In genomic region chrX:67346667-67347066, GRCh38 we compare ENCODE assay signal across 15 cellular contexts.
DNase-seq lines count a peak whose midpoint lies in the region; ATAC-seq and TF ChIP-seq lines count a peak whose summit lies in the region.
"Had no signal": no experiment of that assay in that cellular context is flagged by ENCODE, and none has a peak within 500 bp of the region (broad histone marks: within the 10 kb centered on the region; RNA-seq: fewer than 3 reads in every experiment).

No MANE protein-coding gene starts in this region.

- in situ Hi-C loops in G401 (cut with HindIII; ENCODE audit: low sequenced_read_pairs): no loop called here

- 38% methylated on average over 1 of the region's 1 CpG for whole genome bisulfite sequencing in right lobe of liver (ENCODE audit: insufficient coverage, low coverage, low lambda C conversion rate, missing lambda C conversion rate)

- no peak for TF ChIP-seq CTCF in right lobe of liver (IDR thresholded peaks at IDR 0.05)

- DNase-seq in DMS53 (lab: John Stamatoyannopoulos, UW) (peak; percentile 6), DMS53 treated with DMSO at 0.1 percent for 48 hours (lab: John Stamatoyannopoulos, UW; ENCODE audit: unreplicated experiment) (no peak), left lobe of liver (ENCODE audit: low spot score) (peak; percentile 60), right lobe of liver (peak; percentile 45 to 64 (median 61)), G401 (ENCODE audit: low spot score) (no peak), dermis blood vessel endothelial cell (no peak), AML-193 (lab: John Stamatoyannopoulos, UW) (no peak)
- DNase-seq: Calu3; CD8-positive, alpha-beta T cell; GDM1; H9 had no signal

- H3K27ac ChIP-seq in right lobe of liver: peak overlapping the region in 1 of 3 donors; percentile 44
- H3K27ac ChIP-seq: 22Rv1, A549, BLaER1 had no signal

- no peaks in the 10 kb centered on the region for H3K9me3 ChIP-seq in right lobe of liver
- H3K9me3 ChIP-seq: A549, BLaER1 had no signal

- H3K4me1 ChIP-seq in right lobe of liver: peaks cover 0 to 4% (median 0%) of the 10 kb centered on the region in 4 donors
- H3K4me1 ChIP-seq: A549, BLaER1 had no signal

- no peak for TF ChIP-seq POLR2A in right lobe of liver (IDR thresholded peaks at IDR 0.05)

- H3K27me3 ChIP-seq in right lobe of liver: no peaks in the 10 kb centered on the region

- intact Hi-C loops in right lobe of liver (cut with DNase I): no loop called here

- H3K36me3 ChIP-seq in right lobe of liver: no peaks in the 10 kb centered on the region
- H3K36me3 ChIP-seq: BLaER1 had no signal

- peak; percentile 84 for ATAC-seq in left lobe of liver
- peak; percentile 84 to 96 (median 92) for ATAC-seq in right lobe of liver
- ATAC-seq in GM19455 (IDR thresholded peaks at IDR 0.05; ENCODE audit: unreplicated experiment): no peak
- ATAC-seq: A549; CD8-positive, alpha-beta T cell had no signal

- H3K4me3 ChIP-seq in right lobe of liver: no peak overlapping the region
- H3K4me3 ChIP-seq: A549, BLaER1 had no signal

Comparison
In these comparisons a context has a peak if more than half of its experiments do, and no peak if none do; other contexts are left out.
1. DNase-seq: peak in DMS53 (single experiment), left lobe of liver (single experiment) and right lobe of liver (3 of 3); none in DMS53 treated with DMSO at 0.1 percent for 48 hours (single experiment), G401 (single experiment), dermis blood vessel endothelial cell (single experiment) and AML-193 (0 of 2).